ENCODE assay signal across 8 cellular contexts in genomic region chr2:180006781-180007579, GRCh38. TPM values are rescaled to one million over a fixed set of nuclear protein-coding genes. Genes with fewer than 3 reads are reported as not detected.
A peak's percentile ranks its signal among the peaks of the same experiment; 100 is the strongest.
DNase-seq lines count a peak whose midpoint lies in the region; ATAC-seq and TF ChIP-seq lines count a peak whose summit lies in the region.

CWC22 (minus strand) TSS chr2:180007297; CDS start chr2:179993341, 13,956 bp downstream.

- peak within 1 kb of the TSS; percentile 88 for H2AFZ ChIP-seq in fibroblast of lung (ENCODE audit: low read length)

- peak within 1 kb of the TSS; percentile 95 for H3K4me3 ChIP-seq in LNCaP clone FGC (ENCODE audit: low read depth, low read length)
- H3K4me3 ChIP-seq in fibroblast of lung (replicated peaks in 1 of 4; ENCODE audit: control extremely low read depth in 1 of 4, insufficient read depth in 1 of 4, low read depth in 3 of 4, low read length in 4 of 4), result peak within 1 kb of the TSS; percentile 81 to 96 (median 92)
- peak within 1 kb of the TSS; percentile 96 for H3K4me3 ChIP-seq in naive thymus-derived CD4-positive, alpha-beta T cell (ENCODE audit: low read length)

- no peaks in the 10 kb centered on the region for H4K20me1 ChIP-seq in fibroblast of lung (ENCODE audit: control insufficient read depth, extremely low read depth, insufficient read depth, low read length)

- POLR2A ChIA-PET in RWPE1 (lab: Yijun Ruan, JAX; ENCODE audit: low non-redundant PET), result no interaction called here
- POLR2A ChIA-PET in naive thymus-derived CD4-positive, alpha-beta T cell (lab: Charles Lee), result interaction anchor here (1.0 kb wide), 1 partner anchor 973 kb away, joined by 3 read pairs; the partner anchor contains the start of gene UBE2E3

- H3K27me3 Mint-ChIP-seq in activated T-helper 17 cell treated with anti-CD3 and anti-CD28 coated beads, Interleukin-2, amount 50 U/mL, for 72 hours, result no peaks in the 10 kb centered on the region
- H3K27me3 Mint-ChIP-seq in naive thymus-derived CD4-positive, alpha-beta T cell, result peaks cover 0 to 3% (median 0%) of the 10 kb centered on the region in 5 donors
- no peaks in the 10 kb centered on the region for H3K27me3 Mint-ChIP-seq in stimulated activated naive B cell treated with anti-CD40 and anti-IgM and Interleukin-4, amounts not matched to agents 10 μg/mL and 1 μg/mL and 100 μg/mL, for 72 hours

- no peaks in the 10 kb centered on the region for H3K4me1 ChIP-seq in fibroblast of lung (ENCODE audit: control insufficient read depth, extremely low read depth, insufficient read depth, low read length)
- peaks cover 8 to 11% of the 10 kb centered on the region in 2 donors for H3K4me1 ChIP-seq in naive thymus-derived CD4-positive, alpha-beta T cell (ENCODE audit: control insufficient read depth in 2 of 2, insufficient read depth in 2 of 2, low read length in 2 of 2)

- H3K27ac ChIP-seq in RWPE1 (peak within 1 kb of the TSS; percentile 79), fibroblast of lung (ENCODE audit: insufficient read depth, low read length) (peak within 1 kb of the TSS; percentile 98)
- peak within 1 kb of the TSS; percentile 93 for H3K27ac ChIP-seq in naive thymus-derived CD4-positive, alpha-beta T cell (ENCODE audit: low read depth, low read length)

- no peaks in the 10 kb centered on the region for H3K9me3 Mint-ChIP-seq in activated T-helper 17 cell treated with anti-CD3 and anti-CD28 coated beads, Interleukin-2, amount 50 U/mL, for 72 hours
- no peaks in the 10 kb centered on the region for H3K9me3 Mint-ChIP-seq in naive thymus-derived CD4-positive, alpha-beta T cell
- H3K9me3 Mint-ChIP-seq in stimulated activated naive B cell treated with anti-CD40 and anti-IgM and Interleukin-4, amounts not matched to agents 10 μg/mL and 1 μg/mL and 100 μg/mL, for 72 hours, result no peaks in the 10 kb centered on the region

- H3K9ac ChIP-seq in fibroblast of lung (ENCODE audit: insufficient read depth, low read length), result peak within 1 kb of the TSS; percentile 90

- CTCF ChIA-PET in RWPE1 (lab: Yijun Ruan, JAX), result no interaction called here
- CTCF ChIA-PET in naive thymus-derived CD4-positive, alpha-beta T cell (lab: Charles Lee), result interaction anchor here (0.7 kb wide), 1 partner anchor 84 kb away, joined by 3 read pairs; no protein-coding TSS in a partner anchor

- DNase-seq in Daoy (ENCODE audit: low read depth) (peak; percentile 89), GOT3 (lab: John Stamatoyannopoulos, UW) (peak; percentile 50), LNCaP clone FGC (ENCODE audit: low read depth) (peak; percentile 79), RWPE1 (ENCODE audit: low spot score) (peak; percentile 69), fibroblast of lung (ENCODE audit: low read depth in 2 of 2) (peak; percentile 87 to 94)
- DNase-seq in naive thymus-derived CD4-positive, alpha-beta T cell, result peak; percentile 73 to 93 (median 89)
- peak; percentile 83 for DNase-seq in stimulated activated naive B cell treated with anti-CD40 and anti-IgM and Interleukin-4, amounts not matched to agents 10 μg/mL and 1 μg/mL and 100 μg/mL, for 72 hours

- H3K36me3 ChIP-seq in fibroblast of lung (ENCODE audit: control insufficient read depth, insufficient read depth, low read length), result no peaks in the 10 kb centered on the region
- H3K36me3 ChIP-seq in naive thymus-derived CD4-positive, alpha-beta T cell (ENCODE audit: control insufficient read depth in 2 of 3, insufficient read depth in 3 of 3, low read length in 3 of 3), result peaks cover 0 to 6% (median 0%) of the 10 kb centered on the region in 3 experiments

- no peaks in the 10 kb centered on the region for H3K27me3 ChIP-seq in fibroblast of lung (ENCODE audit: control insufficient read depth, insufficient read depth, low read length)
- H3K27me3 ChIP-seq in naive thymus-derived CD4-positive, alpha-beta T cell (ENCODE audit: control insufficient read depth in 2 of 2, insufficient read depth in 2 of 2, low read length in 2 of 2), result no peaks in the 10 kb centered on the region

- H3K79me2 ChIP-seq in fibroblast of lung (ENCODE audit: control insufficient read depth, insufficient read depth, low read length), result peaks cover 39% of the 10 kb centered on the region

- intact Hi-C loops in naive thymus-derived CD4-positive, alpha-beta T cell (cut with micrococcal nuclease), result loop anchor here (1.0 to 5.0 kb wide), 12 partner anchors 770 to 1895 kb away; partner anchors contain the start of genes ITPRID2 (in 2 of the 2), PJVK (in 2 of the 2), PRKRA (in 2 of the 2) and UBE2E3 (in 2 of the 2)

- TF ChIP-seq CTCF in LNCaP clone FGC (IDR thresholded peaks at IDR 0.05; ENCODE audit: control insufficient read depth, extremely low read depth, insufficient read depth) (no peak), RWPE1 (conservative IDR thresholded peaks at IDR 0.05; ENCODE audit: low read depth) (no peak), fibroblast of lung (conservative IDR thresholded peaks at IDR 0.05 in 1 of 2, IDR thresholded peaks at IDR 0.05 in 1 of 2; ENCODE audit: low read depth in 1 of 2, low read length in 2 of 2) (no peak)

- peak within 1 kb of the TSS; percentile 98 for H3K4me3 Mint-ChIP-seq in activated T-helper 17 cell treated with anti-CD3 and anti-CD28 coated beads, Interleukin-2, amount 50 U/mL, for 72 hours
- H3K4me3 Mint-ChIP-seq in naive thymus-derived CD4-positive, alpha-beta T cell, result peak within 1 kb of the TSS; percentile 92 to 100 (median 96)
- H3K4me3 Mint-ChIP-seq in stimulated activated naive B cell treated with anti-CD40 and anti-IgM and Interleukin-4, amounts not matched to agents 10 μg/mL and 1 μg/mL and 100 μg/mL, for 72 hours, result peak within 1 kb of the TSS; percentile 96 to 99

- H3K27ac Mint-ChIP-seq in activated T-helper 17 cell treated with anti-CD3 and anti-CD28 coated beads, Interleukin-2, amount 50 U/mL, for 72 hours, result peak within 1 kb of the TSS; percentile 99
- H3K27ac Mint-ChIP-seq in naive thymus-derived CD4-positive, alpha-beta T cell, result peak within 1 kb of the TSS; percentile 98 to 100 (median 99)
- H3K27ac Mint-ChIP-seq in stimulated activated naive B cell treated with anti-CD40 and anti-IgM and Interleukin-4, amounts not matched to agents 10 μg/mL and 1 μg/mL and 100 μg/mL, for 72 hours, result peak within 1 kb of the TSS; percentile 100

- H3K36me3 Mint-ChIP-seq in activated T-helper 17 cell treated with anti-CD3 and anti-CD28 coated beads, Interleukin-2, amount 50 U/mL, for 72 hours (ENCODE audit: low read depth), result peaks cover 7% of the 10 kb centered on the region
- H3K36me3 Mint-ChIP-seq in naive thymus-derived CD4-positive, alpha-beta T cell, result peaks cover 0 to 13% (median 3%) of the 10 kb centered on the region in 5 donors
- peaks cover 4 to 15% of the 10 kb centered on the region in 2 donors for H3K36me3 Mint-ChIP-seq in stimulated activated naive B cell treated with anti-CD40 and anti-IgM and Interleukin-4, amounts not matched to agents 10 μg/mL and 1 μg/mL and 100 μg/mL, for 72 hours

- peak; percentile 99 for ATAC-seq in activated T-helper 17 cell treated with anti-CD3 and anti-CD28 coated beads, Interleukin-2, amount 50 U/mL, for 72 hours (replicated peaks)
- peak; percentile 96 for ATAC-seq in naive thymus-derived CD4-positive, alpha-beta T cell
- peak; percentile 96 to 97 for ATAC-seq in stimulated activated naive B cell treated with anti-CD40 and anti-IgM and Interleukin-4, amounts not matched to agents 10 μg/mL and 1 μg/mL and 100 μg/mL, for 72 hours (replicated peaks)

- H3K4me2 ChIP-seq in fibroblast of lung (ENCODE audit: extremely low read depth, insufficient read depth, low read length), result peak within 1 kb of the TSS; percentile 61

- H3K4me1 Mint-ChIP-seq in activated T-helper 17 cell treated with anti-CD3 and anti-CD28 coated beads, Interleukin-2, amount 50 U/mL, for 72 hours, result peaks cover 8% of the 10 kb centered on the region
- peaks cover 19 to 54% (median 49%) of the 10 kb centered on the region in 7 donors for H3K4me1 Mint-ChIP-seq in naive thymus-derived CD4-positive, alpha-beta T cell
- peaks cover 23 to 47% of the 10 kb centered on the region in 2 donors for H3K4me1 Mint-ChIP-seq in stimulated activated naive B cell treated with anti-CD40 and anti-IgM and Interleukin-4, amounts not matched to agents 10 μg/mL and 1 μg/mL and 100 μg/mL, for 72 hours

- H3K9me3 ChIP-seq in fibroblast of lung (ENCODE audit: control insufficient read depth, insufficient read depth, low read depth, low read length), result no peaks in the 10 kb centered on the region
- no peaks in the 10 kb centered on the region for H3K9me3 ChIP-seq in naive thymus-derived CD4-positive, alpha-beta T cell (ENCODE audit: control insufficient read depth in 2 of 3, low read length in 3 of 3)

RNA-seq across cellular contexts. Expression of gene CWC22, which starts in this region (rescaled TPM):
- total RNA-seq in Daoy (2014; rRNA removed; shearing (Covaris generic)), result 15.3 and 18.8 TPM in 2 replicates
- 10 to 100 TPM; 21.5 to 24.2 TPM for total RNA-seq in activated T-helper 17 cell treated with anti-CD3 and anti-CD28 coated beads, Interleukin-2, amount 50 U/mL, for 72 hours
- total RNA-seq in fibroblast of lung, result 21.8 and 22.5 TPM in 2 replicates
- 6.4 and 7.0 TPM in 2 replicates for polyA plus RNA-seq in fibroblast of lung
- polyA plus RNA-seq in fibroblast of lung (2012), result 12.0 and 13.1 TPM in 2 replicates
- 1.3 and 1.4 TPM in 2 replicates for polyA minus RNA-seq in fibroblast of lung (ENCODE audit: low replicate concordance)
- 10 to 100 TPM; 14.4 to 32.0 (median 23.5) TPM for total RNA-seq in naive thymus-derived CD4-positive, alpha-beta T cell
- polyA plus RNA-seq in naive thymus-derived CD4-positive, alpha-beta T cell, result 10 to 100 TPM; 32.5 to 42.6 TPM

Comparison
In these comparisons a context has a peak if more than half of its experiments do, and no peak if none do; other contexts are left out.
1. Peak in every context shown above with its lines: DNase-seq, ATAC-seq, H3K4me3 ChIP-seq and H3K27ac ChIP-seq.